9 cellular contexts compared by ENCODE assay signal in genomic region chr1:7856345-7856744, GRCh38. TPM values are rescaled to one million over a fixed set of nuclear protein-coding genes. Genes with fewer than 3 reads are reported as not detected.
DNase-seq lines count a peak whose midpoint lies in the region; ATAC-seq and TF ChIP-seq lines count a peak whose summit lies in the region.
"Had no signal": no experiment of that assay in that cellular context is flagged by ENCODE, and none has a peak within 500 bp of the region (broad histone marks: within the 10 kb centered on the region; RNA-seq: fewer than 3 reads in every experiment).

No MANE protein-coding gene starts in this region.

- H3K4me3 Mint-ChIP-seq in neural crest cell, result no peak overlapping the region

- POLR2A ChIA-PET in GM10248 (lab: Yijun Ruan, JAX), result no interaction called here

- ATAC-seq in HG02870 (IDR thresholded peaks at IDR 0.05; ENCODE audit: unreplicated experiment), result no peak
- ATAC-seq in GM19452 (IDR thresholded peaks at IDR 0.05; ENCODE audit: unreplicated experiment), result no peak

- TF ChIP-seq CTCF in GM10248 (IDR thresholded peaks at IDR 0.05; ENCODE audit: control extremely low read depth, extremely low read depth, low read depth, missing control alignments), result peak; percentile 35
- TF ChIP-seq CTCF in NB4 (IDR thresholded peaks at IDR 0.05; ENCODE audit: low read depth, low read length), result peak; percentile 18
- TF ChIP-seq CTCF in neural crest cell (conservative IDR thresholded peaks at IDR 0.05), result peak; percentile 14

- DNase-seq in GM10248 (ENCODE audit: extremely low spot score), result no peak
- DNase-seq in NB4 (ENCODE audit: low read depth), result peak; percentile 72
- peak; percentile 21 to 33 for DNase-seq in erythroblast (lab: John Stamatoyannopoulos, UW)
- DNase-seq in neural crest cell (ENCODE audit: low read depth, low spot score), result no peak
- DNase-seq in anterior cingulate cortex (lab: John Stamatoyannopoulos, UW), result no peak
- DNase-seq: NCI-H2081 had no signal

- H3K27me3 Mint-ChIP-seq in neural crest cell (ENCODE audit: low read depth), result no peaks in the 10 kb centered on the region

- no peak overlapping the region for H3K4me3 ChIP-seq in NB4 (ENCODE audit: low read depth, low read length)
- H3K4me3 ChIP-seq: right atrium auricular region had no signal

- H3K4me1 Mint-ChIP-seq in neural crest cell, result no peaks in the 10 kb centered on the region

- H3K36me3 Mint-ChIP-seq in neural crest cell (ENCODE audit: low read depth), result no peaks in the 10 kb centered on the region

- CTCF ChIA-PET in GM10248 (lab: Yijun Ruan, JAX), result no interaction called here

- no peak overlapping the region for H3K27ac Mint-ChIP-seq in neural crest cell (ENCODE audit: unreplicated experiment)

- H3K9me3 Mint-ChIP-seq in neural crest cell, result no peaks in the 10 kb centered on the region

- no peak for TF ChIP-seq POLR2A in NB4 (IDR thresholded peaks at IDR 0.05; ENCODE audit: extremely low read depth, insufficient read length)
- TF ChIP-seq POLR2A in erythroblast (IDR thresholded peaks at IDR 0.05; ENCODE audit: low read length), result no peak

RNA-seq across cellular contexts. Expression of gene UTS2, which starts 3.5 kb away (rescaled TPM):
- not detected in 2 replicates for total RNA-seq in neural crest cell
- total RNA-seq: right atrium auricular region had no signal

Comparison
In these comparisons a context has a peak if more than half of its experiments do, and no peak if none do; other contexts are left out.
1. DNase-seq: peak in NB4 (single experiment) and erythroblast (2 of 2); none in GM10248 (single experiment), neural crest cell (single experiment) and anterior cingulate cortex (0 of 58).
2. Peak in every context shown above with its lines, with median percentiles within 50 percentile points of each other: CTCF ChIP-seq.